Comparison of ENCODE assay signal across 1 cellular context in genomic region chr1:3480369-3480719, GRCh38.
TF ChIP-seq lines count a peak whose summit lies in the region.

No MANE protein-coding gene starts in this region.

TF ChIP-seq in HepG2, 621 proteins besides CTCF, POLR2A, EP300 and RAD21 (continues in another document):
- TF ChIP-seq ATF7-NPFF (CRISPR knock-in tag; IDR thresholded peaks at IDR 0.05; ENCODE audit: low read depth) = 0 out of 2 replicates have a peak, but pooled peaks have one; percentile 1
- no peak for TF ChIP-seq ZNF720 (CRISPR knock-in tag; IDR thresholded peaks at IDR 0.05)
- TF ChIP-seq ZNF138 (CRISPR knock-in tag; IDR thresholded peaks at IDR 0.05; ENCODE audit: low read depth) = no peak
- TF ChIP-seq ZKSCAN8 (CRISPR knock-in tag; IDR thresholded peaks at IDR 0.05; ENCODE audit: borderline replicate concordance) = no peak
- TF ChIP-seq ZNF232 (CRISPR knock-in tag; IDR thresholded peaks at IDR 0.05; ENCODE audit: borderline replicate concordance) = no peak
- TF ChIP-seq PREB (CRISPR knock-in tag; IDR thresholded peaks at IDR 0.05) = no peak
- TF ChIP-seq MYC (CRISPR knock-in tag; IDR thresholded peaks at IDR 0.05; ENCODE audit: borderline replicate concordance) = peak; percentile 57; the same call in 1 of the 2 replicates
- TF ChIP-seq, protein P1, sequence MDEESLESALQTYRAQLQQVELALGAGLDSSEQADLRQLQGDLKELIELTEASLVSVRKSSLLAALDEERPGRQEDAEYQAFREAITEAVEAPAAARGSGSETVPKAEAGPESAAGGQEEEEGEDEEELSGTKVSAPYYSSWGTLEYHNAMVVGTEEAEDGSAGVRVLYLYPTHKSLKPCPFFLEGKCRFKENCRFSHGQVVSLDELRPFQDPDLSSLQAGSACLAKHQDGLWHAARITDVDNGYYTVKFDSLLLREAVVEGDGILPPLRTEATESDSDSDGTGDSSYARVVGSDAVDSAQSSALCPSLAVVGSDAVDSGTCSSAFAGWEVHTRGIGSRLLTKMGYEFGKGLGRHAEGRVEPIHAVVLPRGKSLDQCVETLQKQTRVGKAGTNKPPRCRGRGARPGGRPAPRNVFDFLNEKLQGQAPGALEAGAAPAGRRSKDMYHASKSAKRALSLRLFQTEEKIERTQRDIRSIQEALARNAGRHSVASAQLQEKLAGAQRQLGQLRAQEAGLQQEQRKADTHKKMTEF (CRISPR knock-in tag; IDR thresholded peaks at IDR 0.05) = no peak
- no peak for TF ChIP-seq MAFK (conservative IDR thresholded peaks at IDR 0.05 in 1 of 2, IDR thresholded peaks at IDR 0.05 in 1 of 2; ENCODE audit: low read length in 2 of 2)
- TF ChIP-seq KLF16 (CRISPR knock-in tag; IDR thresholded peaks at IDR 0.05) = no peak
- no peak for TF ChIP-seq ZNF143 (CRISPR knock-in tag; IDR thresholded peaks at IDR 0.05)
- no peak for TF ChIP-seq ZNF329 (CRISPR knock-in tag; IDR thresholded peaks at IDR 0.05; ENCODE audit: low read depth)
- TF ChIP-seq ZSCAN22 (CRISPR knock-in tag; IDR thresholded peaks at IDR 0.05) = no peak
- peak; percentile 26; the same call in 1 of the 2 replicates for TF ChIP-seq TRIM24 (CRISPR knock-in tag; IDR thresholded peaks at IDR 0.05)
- TF ChIP-seq ZFP82 (CRISPR knock-in tag; IDR thresholded peaks at IDR 0.05; ENCODE audit: borderline replicate concordance) = no peak
- no peak for TF ChIP-seq ZNF446 (CRISPR knock-in tag; IDR thresholded peaks at IDR 0.05)
- no peak for TF ChIP-seq HHEX (CRISPR knock-in tag; IDR thresholded peaks at IDR 0.05)
- TF ChIP-seq ZNF552 (CRISPR knock-in tag; IDR thresholded peaks at IDR 0.05; ENCODE audit: borderline replicate concordance) = no peak
- TF ChIP-seq RAD51 (IDR thresholded peaks at IDR 0.05; ENCODE audit: borderline replicate concordance) = no peak
- no peak for TF ChIP-seq ZNF30 (CRISPR knock-in tag; IDR thresholded peaks at IDR 0.05)
- TF ChIP-seq ZNF549 (CRISPR knock-in tag; IDR thresholded peaks at IDR 0.05) = peak; percentile 42; the same call in 1 of the 2 replicates
- TF ChIP-seq MAZ (IDR thresholded peaks at IDR 0.05; ENCODE audit: borderline replicate concordance, low read depth, low read length) = no peak
- 0 out of 2 replicates have a peak, but pooled peaks have one; percentile 23 for TF ChIP-seq MAZ (CRISPR knock-in tag; IDR thresholded peaks at IDR 0.05; ENCODE audit: low read depth)
- TF ChIP-seq NFIB (CRISPR knock-in tag; IDR thresholded peaks at IDR 0.05; ENCODE audit: borderline replicate concordance) = no peak
- no peak for TF ChIP-seq KLF12 (CRISPR knock-in tag; IDR thresholded peaks at IDR 0.05; ENCODE audit: borderline replicate concordance)
- TF ChIP-seq MEIS1 (CRISPR knock-in tag; IDR thresholded peaks at IDR 0.05; ENCODE audit: borderline replicate concordance) = no peak
- no peak for TF ChIP-seq ZFP36L1 (CRISPR knock-in tag; IDR thresholded peaks at IDR 0.05)
- TF ChIP-seq, protein P2, sequence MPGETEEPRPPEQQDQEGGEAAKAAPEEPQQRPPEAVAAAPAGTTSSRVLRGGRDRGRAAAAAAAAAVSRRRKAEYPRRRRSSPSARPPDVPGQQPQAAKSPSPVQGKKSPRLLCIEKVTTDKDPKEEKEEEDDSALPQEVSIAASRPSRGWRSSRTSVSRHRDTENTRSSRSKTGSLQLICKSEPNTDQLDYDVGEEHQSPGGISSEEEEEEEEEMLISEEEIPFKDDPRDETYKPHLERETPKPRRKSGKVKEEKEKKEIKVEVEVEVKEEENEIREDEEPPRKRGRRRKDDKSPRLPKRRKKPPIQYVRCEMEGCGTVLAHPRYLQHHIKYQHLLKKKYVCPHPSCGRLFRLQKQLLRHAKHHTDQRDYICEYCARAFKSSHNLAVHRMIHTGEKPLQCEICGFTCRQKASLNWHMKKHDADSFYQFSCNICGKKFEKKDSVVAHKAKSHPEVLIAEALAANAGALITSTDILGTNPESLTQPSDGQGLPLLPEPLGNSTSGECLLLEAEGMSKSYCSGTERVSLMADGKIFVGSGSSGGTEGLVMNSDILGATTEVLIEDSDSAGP (CRISPR knock-in tag; IDR thresholded peaks at IDR 0.05; ENCODE audit: borderline replicate concordance) = peak; percentile 61; the same call in 1 of the 2 replicates
- TF ChIP-seq ZNF407 (CRISPR knock-in tag; IDR thresholded peaks at IDR 0.05; ENCODE audit: not compliant biosample characterization) = no peak
- no peak for TF ChIP-seq RBM39 (IDR thresholded peaks at IDR 0.05; ENCODE audit: low read depth, low read length, poor library complexity, severe bottlenecking)
- TF ChIP-seq, protein P3, sequence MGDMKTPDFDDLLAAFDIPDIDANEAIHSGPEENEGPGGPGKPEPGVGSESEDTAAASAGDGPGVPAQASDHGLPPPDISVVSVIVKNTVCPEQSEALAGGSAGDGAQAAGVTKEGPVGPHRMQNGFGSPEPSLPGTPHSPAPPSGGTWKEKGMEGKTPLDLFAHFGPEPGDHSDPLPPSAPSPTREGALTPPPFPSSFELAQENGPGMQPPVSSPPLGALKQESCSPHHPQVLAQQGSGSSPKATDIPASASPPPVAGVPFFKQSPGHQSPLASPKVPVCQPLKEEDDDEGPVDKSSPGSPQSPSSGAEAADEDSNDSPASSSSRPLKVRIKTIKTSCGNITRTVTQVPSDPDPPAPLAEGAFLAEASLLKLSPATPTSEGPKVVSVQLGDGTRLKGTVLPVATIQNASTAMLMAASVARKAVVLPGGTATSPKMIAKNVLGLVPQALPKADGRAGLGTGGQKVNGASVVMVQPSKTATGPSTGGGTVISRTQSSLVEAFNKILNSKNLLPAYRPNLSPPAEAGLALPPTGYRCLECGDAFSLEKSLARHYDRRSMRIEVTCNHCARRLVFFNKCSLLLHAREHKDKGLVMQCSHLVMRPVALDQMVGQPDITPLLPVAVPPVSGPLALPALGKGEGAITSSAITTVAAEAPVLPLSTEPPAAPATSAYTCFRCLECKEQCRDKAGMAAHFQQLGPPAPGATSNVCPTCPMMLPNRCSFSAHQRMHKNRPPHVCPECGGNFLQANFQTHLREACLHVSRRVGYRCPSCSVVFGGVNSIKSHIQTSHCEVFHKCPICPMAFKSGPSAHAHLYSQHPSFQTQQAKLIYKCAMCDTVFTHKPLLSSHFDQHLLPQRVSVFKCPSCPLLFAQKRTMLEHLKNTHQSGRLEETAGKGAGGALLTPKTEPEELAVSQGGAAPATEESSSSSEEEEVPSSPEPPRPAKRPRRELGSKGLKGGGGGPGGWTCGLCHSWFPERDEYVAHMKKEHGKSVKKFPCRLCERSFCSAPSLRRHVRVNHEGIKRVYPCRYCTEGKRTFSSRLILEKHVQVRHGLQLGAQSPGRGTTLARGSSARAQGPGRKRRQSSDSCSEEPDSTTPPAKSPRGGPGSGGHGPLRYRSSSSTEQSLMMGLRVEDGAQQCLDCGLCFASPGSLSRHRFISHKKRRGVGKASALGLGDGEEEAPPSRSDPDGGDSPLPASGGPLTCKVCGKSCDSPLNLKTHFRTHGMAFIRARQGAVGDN (CRISPR knock-in tag; IDR thresholded peaks at IDR 0.05) = peak; percentile 91
- TF ChIP-seq PAXIP1 (CRISPR knock-in tag; conservative IDR thresholded peaks at IDR 0.05) = peak; percentile 71
- TF ChIP-seq, protein P4, sequence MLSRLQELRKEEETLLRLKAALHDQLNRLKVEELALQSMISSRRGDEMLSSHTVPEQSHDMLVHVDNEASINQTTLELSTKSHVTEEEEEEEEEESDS (CRISPR knock-in tag; IDR thresholded peaks at IDR 0.05; ENCODE audit: borderline replicate concordance) = no peak
- TF ChIP-seq REXO4 (CRISPR knock-in tag; IDR thresholded peaks at IDR 0.05; ENCODE audit: borderline replicate concordance) = no peak
- TF ChIP-seq HNRNPLL (IDR thresholded peaks at IDR 0.05; ENCODE audit: low read depth, low read length, poor library complexity, severe bottlenecking) = peak; percentile 64
- TF ChIP-seq NFATC3 (CRISPR knock-in tag; IDR thresholded peaks at IDR 0.05) = no peak
- TF ChIP-seq CENPBD1 (CRISPR knock-in tag; IDR thresholded peaks at IDR 0.05; ENCODE audit: borderline replicate concordance, low read depth) = no peak
- 0 out of 2 replicates have a peak, but pooled peaks have one; percentile 4 for TF ChIP-seq SP5 (CRISPR knock-in tag; IDR thresholded peaks at IDR 0.05; ENCODE audit: borderline replicate concordance, low read depth)
- peak; percentile 51; the same call in 1 of the 2 replicates for TF ChIP-seq ZSCAN25 (CRISPR knock-in tag; IDR thresholded peaks at IDR 0.05)
- peak; percentile 39; the same call in 1 of the 2 replicates for TF ChIP-seq SMAD1 (CRISPR knock-in tag; IDR thresholded peaks at IDR 0.05; ENCODE audit: borderline replicate concordance, low read depth)
- peak; percentile 51; the same call in 1 of the 2 replicates for TF ChIP-seq SPEN (CRISPR knock-in tag; IDR thresholded peaks at IDR 0.05; ENCODE audit: low read depth)
